Comparison of ENCODE assay signal across 25 cellular contexts in genomic region chr9:116958886-116959285, GRCh38.
DNase-seq lines count a peak whose midpoint lies in the region; ATAC-seq lines count a peak whose summit lies in the region.
"Had no signal": no experiment of that assay in that cellular context is flagged by ENCODE, and none has a peak within 500 bp of the region (broad histone marks: within the 10 kb centered on the region; RNA-seq: fewer than 3 reads in every experiment).

No MANE protein-coding gene starts in this region.

- no peak overlapping the region for H2BK15ac ChIP-seq in mesendoderm (replicated peaks; ENCODE audit: low read depth)

- H3K4me3 ChIP-seq in mesendoderm (ENCODE audit: low read length) = no peak overlapping the region

- no peak overlapping the region for H2AK5ac ChIP-seq in mesendoderm (ENCODE audit: low read length)

- peaks cover 1% of the 10 kb centered on the region for H3K4me1 ChIP-seq in mesendoderm (ENCODE audit: control insufficient read depth, low read depth, low read length)

- H3K27ac ChIP-seq in mesendoderm (ENCODE audit: low read depth, low read length) = no peak overlapping the region
- H3K27ac ChIP-seq: 22Rv1, C4-2B, HL-60 had no signal

- H3K79me2 ChIP-seq in mesendoderm (ENCODE audit: control insufficient read depth, insufficient read depth, low read length) = no peaks in the 10 kb centered on the region

- H2BK5ac ChIP-seq in mesendoderm (ENCODE audit: low read length) = no peak overlapping the region

- H3K4ac ChIP-seq in mesendoderm (ENCODE audit: low read depth, low read length) = no peak overlapping the region

- ATAC-seq in HG02938 (IDR thresholded peaks at IDR 0.05; ENCODE audit: unreplicated experiment) = peak; percentile 48
- no peak for ATAC-seq in Right ventricle myocardium inferior
- ATAC-seq: HepG2 had no signal

- H3K79me1 ChIP-seq in mesendoderm (ENCODE audit: low read length) = no peaks in the 10 kb centered on the region

- H3K9ac ChIP-seq in mesendoderm (ENCODE audit: low read length) = no peak overlapping the region
- H3K9ac ChIP-seq: SK-N-SH had no signal

- DNase-seq in NCI-H2029 treated with DMSO at 0.1 percent for 48 hours (lab: John Stamatoyannopoulos, UW) (peak; percentile 9), NCI-H2029 (lab: John Stamatoyannopoulos, UW) (no peak), UCSD-AML1 (lab: John Stamatoyannopoulos, UW; ENCODE audit: unreplicated experiment) (peak; percentile 12), mesendoderm (peak; percentile 28), Right ventricle myocardium inferior (ENCODE audit: missing footprints) (no peak), NCI-H1436 treated with DMSO at 0.1 percent for 48 hours (lab: John Stamatoyannopoulos, UW) (no peak), SHP77 treated with DMSO at 0.1 percent for 48 hours (lab: John Stamatoyannopoulos, UW) (no peak)
- DNase-seq: ACHN; Calu3; CD8-positive, alpha-beta memory T cell; DMS153; KG1; NCI-H1092 treated with DMSO at 0.1 percent for 48 hours; NCI-H146; NCI-H2081; NCI-H2171; NCI-H345; NCI-H82; Right ventricle myocardium superior; SK-N-SH had no signal

- H3K4me2 ChIP-seq in mesendoderm (ENCODE audit: low read length) = no peak overlapping the region
- H3K4me2 ChIP-seq: SK-N-SH had no signal

- no peak overlapping the region for H3K18ac ChIP-seq in mesendoderm (ENCODE audit: low read length)

- no peak overlapping the region for H3K56ac ChIP-seq in mesendoderm (ENCODE audit: low read length)

- WGBS in mesendoderm (ENCODE audit: extremely low coverage, insufficient coverage, low lambda C conversion rate) = no CpG with 5 or more reads among the region's 5 CpGs

- H4K8ac ChIP-seq in mesendoderm (ENCODE audit: low read depth, low read length) = no peak overlapping the region

- H3K27me3 ChIP-seq in mesendoderm (ENCODE audit: insufficient read depth, low read length, poor library complexity) = no peaks in the 10 kb centered on the region

- H3K36me3 ChIP-seq in mesendoderm (ENCODE audit: control insufficient read depth, insufficient read depth, low read length) = no peaks in the 10 kb centered on the region

- no peak overlapping the region for H4K5ac ChIP-seq in mesendoderm (ENCODE audit: low read length)

- intact Hi-C loops in Right ventricle myocardium inferior (cut with DNase I) = no loop called here

- no peak overlapping the region for H2BK120ac ChIP-seq in mesendoderm (ENCODE audit: low read depth, low read length)

- no peak overlapping the region for H3K23ac ChIP-seq in mesendoderm (ENCODE audit: low read length)

Comparison
In these comparisons a context has a peak if more than half of its experiments do, and no peak if none do; other contexts are left out.
1. DNase-seq: peak in NCI-H2029 treated with DMSO at 0.1 percent for 48 hours (single experiment), UCSD-AML1 (single experiment) and mesendoderm (single experiment); none in NCI-H2029 (single experiment), Right ventricle myocardium inferior (single experiment), NCI-H1436 treated with DMSO at 0.1 percent for 48 hours (single experiment) and SHP77 treated with DMSO at 0.1 percent for 48 hours (single experiment).